10 cellular contexts compared by ENCODE assay signal in genomic region chr9:95461448-95462381, GRCh38. TPM values are rescaled to one million over a fixed set of nuclear protein-coding genes. Genes with fewer than 3 reads are reported as not detected.
DNase-seq lines count a peak whose midpoint lies in the region; ATAC-seq and TF ChIP-seq lines count a peak whose summit lies in the region.
"Had no signal": no experiment of that assay in that cellular context is flagged by ENCODE, and none has a peak within 500 bp of the region (broad histone marks: within the 10 kb centered on the region; RNA-seq: fewer than 3 reads in every experiment).

No MANE protein-coding gene starts in this region.

- H3K9me3 Mint-ChIP-seq in activated T-helper 2 cell treated with anti-CD3 and anti-CD28 coated beads, Interferon-gamma antibody, Interleukin-2, Interleukin-4, amounts not matched to agents 10 μg/mL and 5 μg/mL and 100 μg/mL, durations not matched to agents 14 hours and 24 hours and 36 hours: no peaks in the 10 kb centered on the region

- H3K4me1 Mint-ChIP-seq in activated T-helper 2 cell treated with anti-CD3 and anti-CD28 coated beads, Interferon-gamma antibody, Interleukin-2, Interleukin-4, amounts not matched to agents 10 μg/mL and 5 μg/mL and 100 μg/mL, durations not matched to agents 14 hours and 24 hours and 36 hours (ENCODE audit: low read depth): peaks cover 29% of the 10 kb centered on the region

- H4K8ac ChIP-seq in mesenchymal stem cell (ENCODE audit: low read length): peak overlapping the region; percentile 79

- WGBS in heart right ventricle, 2 donors: 73 to 80% methylated on average over 24 of the region's 24 CpGs
- 74% methylated on average over 24 of the region's 24 CpGs for WGBS in mesenchymal stem cell

- intact Hi-C loops in heart right ventricle (cut with DNase I) (loop anchor here in 4 of 10 donors (2.0 to 10.0 kb wide), 4 partner anchors 41 to 137 kb away; no protein-coding TSS in a partner anchor), left ventricle myocardium superior (cut with micrococcal nuclease) (no loop called here), upper lobe of right lung (cut with DNase I) (no loop called here), sciatic nerve (cut with DNase I) (no loop called here)
- intact Hi-C loops in activated T-helper 2 cell treated with anti-CD3 and anti-CD28 coated beads, Interferon-gamma antibody, Interleukin-2, Interleukin-4, amounts not matched to agents 10 μg/mL and 5 μg/mL and 100 μg/mL, durations not matched to agents 14 hours and 24 hours and 36 hours (cut with micrococcal nuclease): loop anchor here (1.0 to 10.0 kb wide), 4 partner anchors 46 to 689 kb away; no protein-coding TSS in a partner anchor

- peak overlapping the region; percentile 71 for H3K4me3 Mint-ChIP-seq in activated T-helper 2 cell treated with anti-CD3 and anti-CD28 coated beads, Interferon-gamma antibody, Interleukin-2, Interleukin-4, amounts not matched to agents 10 μg/mL and 5 μg/mL and 100 μg/mL, durations not matched to agents 14 hours and 24 hours and 36 hours (ENCODE audit: low read depth)

- H3K36me3 ChIP-seq in heart right ventricle (peaks cover 0 to 76% (median 26%) of the 10 kb centered on the region in 9 donors), mesenchymal stem cell (ENCODE audit: control insufficient read depth in 1 of 2, insufficient read depth in 2 of 2, low read depth in 1 of 2, low read length in 2 of 2) (peaks cover 20 to 31% of the 10 kb centered on the region in 2 experiments), upper lobe of right lung (peaks cover 65% of the 10 kb centered on the region)

- no peak overlapping the region for H2AK5ac ChIP-seq in mesenchymal stem cell (ENCODE audit: low read length, severe bottlenecking)

- peaks cover 46% of the 10 kb centered on the region for H3K27me3 Mint-ChIP-seq in activated T-helper 2 cell treated with anti-CD3 and anti-CD28 coated beads, Interferon-gamma antibody, Interleukin-2, Interleukin-4, amounts not matched to agents 10 μg/mL and 5 μg/mL and 100 μg/mL, durations not matched to agents 14 hours and 24 hours and 36 hours (ENCODE audit: low read depth)

- H2BK12ac ChIP-seq in mesenchymal stem cell (ENCODE audit: low read length in 2 of 2): peak overlapping the region; percentile 100

- H2BK15ac ChIP-seq in mesenchymal stem cell (ENCODE audit: low read depth, poor library complexity, severe bottlenecking): peak overlapping the region; percentile 52

- peak overlapping the region in 1 of 2 experiments; percentile 64 for H3K23ac ChIP-seq in mesenchymal stem cell (ENCODE audit: low read length in 2 of 2)

- H3K79me1 ChIP-seq in mesenchymal stem cell (replicated peaks; ENCODE audit: low read length, poor library complexity, severe bottlenecking): peaks cover 2% of the 10 kb centered on the region

- no peak overlapping the region for H2BK5ac ChIP-seq in mesenchymal stem cell (ENCODE audit: low read depth, low read length, poor library complexity, severe bottlenecking)

- peak overlapping the region; percentile 50 for H3K4me2 ChIP-seq in mesenchymal stem cell (ENCODE audit: low read length, poor library complexity, severe bottlenecking)

- H3K27ac ChIP-seq in heart right ventricle (peak overlapping the region in 8 of 10 donors; percentile 8 to 75 (median 65)), mesenchymal stem cell (ENCODE audit: low read length, poor library complexity, severe bottlenecking) (peak overlapping the region; percentile 71), upper lobe of right lung (peak overlapping the region; percentile 19)
- H3K27ac ChIP-seq: coronary artery had no signal

- H3K27ac Mint-ChIP-seq in activated T-helper 2 cell treated with anti-CD3 and anti-CD28 coated beads, Interferon-gamma antibody, Interleukin-2, Interleukin-4, amounts not matched to agents 10 μg/mL and 5 μg/mL and 100 μg/mL, durations not matched to agents 14 hours and 24 hours and 36 hours: peak overlapping the region; percentile 21

- peaks cover 12% of the 10 kb centered on the region for H3K36me3 Mint-ChIP-seq in activated T-helper 2 cell treated with anti-CD3 and anti-CD28 coated beads, Interferon-gamma antibody, Interleukin-2, Interleukin-4, amounts not matched to agents 10 μg/mL and 5 μg/mL and 100 μg/mL, durations not matched to agents 14 hours and 24 hours and 36 hours (ENCODE audit: low read depth)

- H3K27me3 ChIP-seq in heart right ventricle (peaks cover 0 to 5% (median 0%) of the 10 kb centered on the region in 7 donors), mesenchymal stem cell (ENCODE audit: control insufficient read depth in 1 of 2, insufficient read depth in 1 of 2, low read length in 2 of 2) (no peaks in the 10 kb centered on the region), upper lobe of right lung (no peaks in the 10 kb centered on the region)

- H3K18ac ChIP-seq in mesenchymal stem cell (ENCODE audit: low read depth in 1 of 2, low read length in 2 of 2): peak overlapping the region; percentile 93 to 97

- ATAC-seq in heart right ventricle (no peak), left ventricle myocardium superior (no peak), upper lobe of right lung (no peak), sciatic nerve (no peak)

- DNase-seq in heart right ventricle (no peak), left ventricle myocardium superior (no peak), mesenchymal stem cell (no peak), upper lobe of right lung (no peak), sciatic nerve (ENCODE audit: low spot score) (no peak), AML-193 (lab: John Stamatoyannopoulos, UW) (no peak), iPS-NIHi7 (ENCODE audit: extremely low spot score) (no peak)
- DNase-seq in activated T-helper 2 cell treated with anti-CD3 and anti-CD28 coated beads, Interferon-gamma antibody, Interleukin-2, Interleukin-4, amounts not matched to agents 10 μg/mL and 5 μg/mL and 100 μg/mL, durations not matched to agents 14 hours and 24 hours and 36 hours (ENCODE audit: low spot score): no peak

- peak overlapping the region; percentile 76 for H4K91ac ChIP-seq in mesenchymal stem cell (ENCODE audit: low read length)

- H3K14ac ChIP-seq in mesenchymal stem cell (ENCODE audit: low read length in 2 of 2): peak overlapping the region in 1 of 2 experiments; percentile 66

- H3K4me3 ChIP-seq in heart right ventricle: peak overlapping the region in 6 of 10 donors; percentile 15 to 51 (median 48)
- peak overlapping the region in 1 of 2 experiments; percentile 74 for H3K4me3 ChIP-seq in mesenchymal stem cell (ENCODE audit: insufficient read depth in 1 of 2, low read depth in 1 of 2, low read length in 2 of 2)
- no peak overlapping the region for H3K4me3 ChIP-seq in upper lobe of right lung
- H3K4me3 ChIP-seq: mucosa of descending colon had no signal

- peak overlapping the region; percentile 83 for H3K9ac ChIP-seq in mesenchymal stem cell (ENCODE audit: low read length)

- peak overlapping the region; percentile 68 to 94 for H3K4ac ChIP-seq in mesenchymal stem cell (ENCODE audit: low read depth in 1 of 2, low read length in 2 of 2)

- peak overlapping the region; percentile 77 for H2BK120ac ChIP-seq in mesenchymal stem cell (ENCODE audit: low read depth, low read length)

- H3K9me3 ChIP-seq in heart right ventricle (no peaks in the 10 kb centered on the region), mesenchymal stem cell (ENCODE audit: control insufficient read depth, low read length) (no peaks in the 10 kb centered on the region), upper lobe of right lung (no peaks in the 10 kb centered on the region)
- H3K9me3 ChIP-seq: mucosa of descending colon had no signal

- H2AFZ ChIP-seq in mesenchymal stem cell (ENCODE audit: low read depth, low read length): no peak overlapping the region

- no peak for TF ChIP-seq CTCF in heart right ventricle (IDR thresholded peaks at IDR 0.05)
- TF ChIP-seq CTCF in upper lobe of right lung (IDR thresholded peaks at IDR 0.05): no peak

- H3K4me1 ChIP-seq in heart right ventricle: peaks cover 11 to 21% (median 19%) of the 10 kb centered on the region in 9 donors
- H3K4me1 ChIP-seq in mesenchymal stem cell (ENCODE audit: control insufficient read depth, insufficient read depth, low read depth, low read length): peaks cover 28% of the 10 kb centered on the region
- peaks cover 17% of the 10 kb centered on the region for H3K4me1 ChIP-seq in upper lobe of right lung

RNA-seq across cellular contexts. Expression of gene PTCH1, which starts 55.1 kb away (rescaled TPM):
- total RNA-seq in heart right ventricle: 1 to 10 TPM; 3.6 to 10.0 (median 7.8) TPM
- 1 to 10 TPM; 1.6 to 3.7 TPM for polyA plus RNA-seq in heart right ventricle
- total RNA-seq in left ventricle myocardium superior: 10.4 TPM
- 4.8 and 5.2 TPM in 2 replicates for total RNA-seq in activated T-helper 2 cell treated with anti-CD3 and anti-CD28 coated beads, Interferon-gamma antibody, Interleukin-2, Interleukin-4, amounts not matched to agents 10 μg/mL and 5 μg/mL and 100 μg/mL, durations not matched to agents 14 hours and 24 hours and 36 hours
- polyA plus RNA-seq in mesenchymal stem cell (2013, experiment 1 of 2): 8.7 TPM
- 9.5 TPM for polyA plus RNA-seq in mesenchymal stem cell (2013, experiment 2 of 2)
- total RNA-seq in upper lobe of right lung: 25.9 TPM
- 136 TPM for total RNA-seq in sciatic nerve

Comparison
In these comparisons a context has a peak if more than half of its experiments do, and no peak if none do; other contexts are left out.
1. H3K27ac ChIP-seq: peak in every context shown above with its lines; median percentile 71 in mesenchymal stem cell; 65 in heart right ventricle; 19 in upper lobe of right lung.